Comparison of ENCODE assay signal across 10 cellular contexts in the genomic region with DNA sequence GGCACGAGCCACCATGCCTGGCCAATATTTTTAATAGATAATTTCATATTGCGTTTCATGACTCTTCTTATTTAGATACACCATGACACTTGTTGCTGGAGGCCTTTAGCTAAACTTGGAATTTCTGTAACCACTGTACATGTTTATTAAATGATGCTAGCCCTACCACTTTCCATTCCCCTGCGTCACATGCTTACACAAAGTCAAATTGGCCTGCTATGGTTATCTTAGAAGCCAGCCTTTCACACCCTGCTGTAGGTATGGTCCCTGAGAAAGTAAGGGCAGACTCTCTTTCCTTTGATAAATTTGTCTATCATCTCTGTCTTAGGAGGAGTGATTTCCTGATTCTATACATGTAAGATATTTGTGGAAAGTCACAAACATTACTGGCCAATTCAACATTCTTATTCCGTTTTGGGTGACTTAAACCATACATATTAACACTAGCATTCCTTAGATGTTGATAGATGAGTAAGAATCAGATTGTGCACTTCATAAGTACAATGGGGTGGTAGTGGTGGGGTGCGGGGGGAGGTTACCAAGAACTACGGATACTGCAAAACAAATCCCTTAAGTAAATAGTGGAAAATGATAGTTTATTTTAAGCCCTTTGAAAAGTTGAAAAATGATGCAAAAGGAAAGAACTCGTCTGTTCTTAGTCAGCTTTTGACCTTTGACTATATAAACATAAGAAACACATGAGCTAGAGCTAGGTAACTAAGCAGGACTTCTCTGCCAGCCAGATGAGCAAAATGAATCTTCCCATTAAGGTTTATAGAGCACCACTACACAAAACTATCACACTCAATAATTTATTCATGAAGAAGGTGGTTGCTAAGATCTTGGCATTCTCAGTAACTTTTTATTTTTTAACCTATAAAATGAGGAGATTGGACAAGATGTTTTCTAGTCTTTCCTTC. TPM values are rescaled to one million over a fixed set of nuclear protein-coding genes. Genes with fewer than 3 reads are reported as not detected.
DNase-seq lines count a peak whose midpoint lies in the region; FAIRE-seq and TF ChIP-seq lines count a peak whose summit lies in the region.
"Had no signal": no experiment of that assay in that cellular context is flagged by ENCODE, and none has a peak within 500 bp of the region (broad histone marks: within the 10 kb centered on the region; RNA-seq: fewer than 3 reads in every experiment).

No MANE protein-coding gene starts in this region.

- POLR2A ChIA-PET in endothelial cell of umbilical vein (lab: Charles Lee), result interaction anchor here (0.6 kb wide), 1 partner anchor 183 kb away, joined by 11 read pairs; no protein-coding TSS in a partner anchor

- dilution Hi-C loops in endothelial cell of umbilical vein (cut with MboI; ENCODE audit: extremely low pct_ligation_motif_present, low sequenced_read_pairs), result no loop called here

- peak overlapping the region; percentile 56 for H3K9ac ChIP-seq in endothelial cell of umbilical vein (replicated peaks; ENCODE audit: extremely low read depth, insufficient read depth, low read length)

- H3K4me1 ChIP-seq in endothelial cell of umbilical vein (ENCODE audit: control insufficient read depth, extremely low read depth, insufficient read depth, low read length) (peaks cover 21% of the 10 kb centered on the region), spleen (peaks cover 0 to 42% (median 14%) of the 10 kb centered on the region in 6 donors)

- DNase-seq in GM12892 (ENCODE audit: insufficient read length), result no peak
- peak; percentile 86 for DNase-seq in endothelial cell of umbilical vein (ENCODE audit: low read depth, low spot score)
- DNase-seq in spleen, result no peak
- DNase-seq in D721Med (ENCODE audit: insufficient read length, low spot score), result no peak
- DNase-seq in UCSD-AML1 (lab: John Stamatoyannopoulos, UW; ENCODE audit: unreplicated experiment), result no peak
- DNase-seq in NCI-H748 treated with DMSO at 0.1 percent for 48 hours (lab: John Stamatoyannopoulos, UW), result no peak
- no peak for DNase-seq in SK-N-DZ (ENCODE audit: low spot score)

- no peaks in the 10 kb centered on the region for H4K20me1 ChIP-seq in endothelial cell of umbilical vein (replicated peaks; ENCODE audit: control insufficient read depth, extremely low read depth, insufficient read depth, low read length)

- TF ChIP-seq POLR2A in GM12892 (IDR thresholded peaks at IDR 0.05; ENCODE audit: low read depth, low read length) (no peak), endothelial cell of umbilical vein (IDR thresholded peaks at IDR 0.05; ENCODE audit: low read depth, low read length) (no peak), spleen (IDR thresholded peaks at IDR 0.05) (no peak)

- peak overlapping the region; percentile 65 for H3K4me2 ChIP-seq in endothelial cell of umbilical vein (ENCODE audit: insufficient read depth, low read length)

- H3K27me3 ChIP-seq in endothelial cell of umbilical vein (ENCODE audit: control insufficient read depth in 2 of 2, insufficient read depth in 2 of 2, low read length in 2 of 2) (no peaks in the 10 kb centered on the region), spleen (replicated peaks in 1 of 7) (no peaks in the 10 kb centered on the region)

- no peaks in the 10 kb centered on the region for H3K9me1 ChIP-seq in endothelial cell of umbilical vein (replicated peaks; ENCODE audit: control insufficient read depth, extremely low read depth, insufficient read depth, low read length)

- FAIRE-seq in GM12892 (lab: Jason Lieb, UNC), result peak; percentile 38
- peak; percentile 15 for FAIRE-seq in TTC549 (lab: Jason Lieb, UNC)
- peak; percentile 46 for FAIRE-seq in endothelial cell of umbilical vein (lab: Jason Lieb, UNC)
- FAIRE-seq in D721Med (lab: Jason Lieb, UNC), result no peak
- FAIRE-seq: HTR-8/SVneo had no signal

- H3K9me3 ChIP-seq in endothelial cell of umbilical vein (replicated peaks; ENCODE audit: control insufficient read depth, insufficient read depth, low read length), result no peaks in the 10 kb centered on the region
- no peaks in the 10 kb centered on the region for H3K9me3 ChIP-seq in spleen

- no TSS peak for BruUV-seq in endothelial cell of umbilical vein (replicated peaks; lab: Mats Ljungman, UMichigan)

- peak overlapping the region; percentile 75 for H2AFZ ChIP-seq in endothelial cell of umbilical vein (ENCODE audit: low read depth, low read length)

- H3K36me3 ChIP-seq in endothelial cell of umbilical vein (ENCODE audit: control insufficient read depth in 2 of 2, extremely low read depth in 1 of 2, insufficient read depth in 2 of 2, low read length in 2 of 2), result no peaks in the 10 kb centered on the region
- no peaks in the 10 kb centered on the region for H3K36me3 ChIP-seq in spleen

- CTCF ChIA-PET in endothelial cell of umbilical vein (lab: Charles Lee), result interaction anchor here (1.7 kb wide), 1 partner anchor 21 kb away, joined by 3 read pairs; no protein-coding TSS in a partner anchor

- H3K4me3 ChIP-seq in endothelial cell of umbilical vein (replicated peaks in 1 of 3; ENCODE audit: insufficient read depth in 1 of 3, low read depth in 1 of 3, low read length in 3 of 3) (no peak overlapping the region), spleen (peak overlapping the region in 1 of 8 donors; percentile 13)
- H3K4me3 ChIP-seq: lung had no signal

- 68 to 84% (median 80%) methylated on average over 7 of the region's 7 CpGs for WGBS in spleen, 5 donors

- H3K27ac ChIP-seq in endothelial cell of umbilical vein (ENCODE audit: insufficient read depth, low read depth, low read length) (peak overlapping the region; percentile 96), spleen (peak overlapping the region in 6 of 8 donors; percentile 19 to 75 (median 62))

- TF ChIP-seq CTCF in endothelial cell of umbilical vein (IDR thresholded peaks at IDR 0.05; ENCODE audit: extremely low read depth in 1 of 2, insufficient read depth in 1 of 2, low read depth in 1 of 2, low read length in 2 of 2), result no peak
- TF ChIP-seq CTCF in spleen (IDR thresholded peaks at IDR 0.05 in 8 of 11, conservative IDR thresholded peaks at IDR 0.05 in 3 of 11), result no peak
- TF ChIP-seq CTCF in D721Med (IDR thresholded peaks at IDR 0.05; ENCODE audit: insufficient read depth, missing control alignments), result no peak

- intact Hi-C loops in endothelial cell of umbilical vein (cut with micrococcal nuclease), result loop anchor here (1.0 kb wide), 1 partner anchor 8 kb away; a partner anchor contains a TSS
- intact Hi-C loops in spleen (cut with DNase I; ENCODE audit: low total_unique reads), result no loop called here

- no peaks in the 10 kb centered on the region for H3K79me2 ChIP-seq in endothelial cell of umbilical vein (ENCODE audit: control insufficient read depth, insufficient read depth, low read length)

TF ChIP-seq in endothelial cell of umbilical vein, 7 proteins besides CTCF, POLR2A, EP300 and RAD21:
- TF ChIP-seq, protein P1, sequence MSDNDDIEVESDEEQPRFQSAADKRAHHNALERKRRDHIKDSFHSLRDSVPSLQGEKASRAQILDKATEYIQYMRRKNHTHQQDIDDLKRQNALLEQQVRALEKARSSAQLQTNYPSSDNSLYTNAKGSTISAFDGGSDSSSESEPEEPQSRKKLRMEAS (IDR thresholded peaks at IDR 0.05; ENCODE audit: insufficient read depth, insufficient read length), result no peak
- no peak for TF ChIP-seq GATA2 (IDR thresholded peaks at IDR 0.05; ENCODE audit: insufficient read depth, insufficient read length, low read depth, low read length)
- peak; percentile 37 for TF ChIP-seq FOS (IDR thresholded peaks at IDR 0.05; ENCODE audit: borderline replicate concordance, insufficient read depth, low read length)
- peak; percentile 75 for TF ChIP-seq JUN (IDR thresholded peaks at IDR 0.05; ENCODE audit: borderline replicate concordance, insufficient read depth, insufficient read length, low read depth)

RNA-seq across cellular contexts. Expression of a gene that starts 7.9 kb away (rescaled TPM):
- 283 TPM for polyA plus RNA-seq in GM12892 (2012; ENCODE audit: missing spikeins)
- total RNA-seq in endothelial cell of umbilical vein (147 and 152 TPM in 2 replicates), spleen (100 to 1,000 TPM in 2 of 7 donors, 10 to 100 TPM in 5; 89.8 to 108 (median 92.4) TPM)
- polyA plus RNA-seq in endothelial cell of umbilical vein (49.9 and 65.7 TPM in 2 replicates), spleen (100 to 1,000 TPM; 157 to 175 (median 160) TPM)
- 113 and 124 TPM in 2 replicates for polyA plus RNA-seq in endothelial cell of umbilical vein (2011; cell fraction: cytosol; rRNA removed)
- 62.7 and 69.5 TPM in 2 replicates for polyA plus RNA-seq in endothelial cell of umbilical vein (2011; cell fraction: nucleus; rRNA removed)
- polyA plus RNA-seq in endothelial cell of umbilical vein (2012), result 131 and 161 TPM in 2 replicates
- polyA minus RNA-seq in endothelial cell of umbilical vein, result 34.1 and 35.6 TPM in 2 replicates
- polyA minus RNA-seq in endothelial cell of umbilical vein (2011; cell fraction: cytosol; rRNA and poly(A)+ RNA removed), result 33.0 TPM
- polyA minus RNA-seq in endothelial cell of umbilical vein (2011; cell fraction: nucleus; rRNA and poly(A)+ RNA removed), result 70.7 and 82.1 TPM in 2 replicates
- polyA plus RNA-seq in SK-N-DZ (2014; cell fraction: cytosol; rRNA removed), result 230 and 256 TPM in 2 replicates
- polyA plus RNA-seq in SK-N-DZ (2014; cell fraction: nucleus; rRNA removed), result 129 and 141 TPM in 2 replicates

RNA-seq across cellular contexts. Expression of a gene that starts 42.0 kb away (rescaled TPM):
- 21.2 TPM for polyA plus RNA-seq in GM12892 (2012; ENCODE audit: missing spikeins)
- 25.1 and 25.4 TPM in 2 replicates for total RNA-seq in endothelial cell of umbilical vein
- polyA plus RNA-seq in endothelial cell of umbilical vein, result 1.5 and 1.7 TPM in 2 replicates
- polyA plus RNA-seq in endothelial cell of umbilical vein (2011; cell fraction: cytosol; rRNA removed), result 1.7 and 2.5 TPM in 2 replicates
- polyA plus RNA-seq in endothelial cell of umbilical vein (2011; cell fraction: nucleus; rRNA removed), result 12.5 and 12.9 TPM in 2 replicates
- polyA plus RNA-seq in endothelial cell of umbilical vein (2012), result 12.9 and 13.2 TPM in 2 replicates
- polyA minus RNA-seq in endothelial cell of umbilical vein, result 20.8 and 33.1 TPM in 2 replicates
- polyA minus RNA-seq in endothelial cell of umbilical vein (2011; cell fraction: cytosol; rRNA and poly(A)+ RNA removed), result 31.9 TPM
- 33.0 and 37.7 TPM in 2 replicates for polyA minus RNA-seq in endothelial cell of umbilical vein (2011; cell fraction: nucleus; rRNA and poly(A)+ RNA removed)
- 100 to 1,000 TPM in 4 of 7 donors, 10 to 100 TPM in 3; 73.2 to 122 (median 100) TPM for total RNA-seq in spleen
- polyA plus RNA-seq in spleen, result 10 to 100 TPM in 2 of 3 donors, 1 to 10 TPM in 1; 7.6 to 35.4 (median 15.9) TPM
- 3.0 and 3.4 TPM in 2 replicates for polyA plus RNA-seq in SK-N-DZ (2014; cell fraction: cytosol; rRNA removed)
- polyA plus RNA-seq in SK-N-DZ (2014; cell fraction: nucleus; rRNA removed), result 7.9 and 11.4 TPM in 2 replicates
